In the genomic region with DNA sequence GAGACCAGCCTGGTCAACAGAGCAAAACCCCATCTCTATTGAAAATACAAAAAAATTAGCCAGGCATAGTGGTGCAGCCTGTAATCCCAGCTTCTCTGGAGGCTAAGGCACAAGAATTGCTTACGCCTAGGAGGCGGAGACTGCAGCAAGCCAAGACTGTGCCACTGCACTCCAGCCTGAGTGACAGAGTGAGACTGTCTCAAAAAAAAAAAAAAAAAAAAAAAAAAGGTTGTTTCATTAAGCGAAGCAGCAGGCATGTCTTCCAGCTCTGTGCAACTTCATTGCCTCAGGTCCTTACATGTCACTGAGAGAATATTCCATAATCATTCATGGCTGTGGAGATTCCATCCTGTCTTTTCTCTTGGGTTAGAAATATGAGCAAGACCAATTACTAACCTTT, we compare ENCODE assay signal across 23 cellular contexts.
"Had no signal": no experiment of that assay in that cellular context is flagged by ENCODE, and none has a peak within 500 bp of the region (broad histone marks: within the 10 kb centered on the region; RNA-seq: fewer than 3 reads in every experiment).

No MANE protein-coding gene starts in this region.

- H3K9me3 Mint-ChIP-seq: activated naive CD8-positive, alpha-beta T cell treated with anti-CD3 and anti-CD28 coated beads, Interleukin-2, amount 10 ng/mL, durations not matched to agents 7 days and 5 days; WTC11 had no signal

- H3K36me3 Mint-ChIP-seq: activated naive CD8-positive, alpha-beta T cell treated with anti-CD3 and anti-CD28 coated beads, Interleukin-2, amount 10 ng/mL, durations not matched to agents 7 days and 5 days; WTC11 had no signal

- H3K4me3 Mint-ChIP-seq: activated CD8-positive, alpha-beta T cell treated with anti-CD3 and anti-CD28 coated beads, Interleukin-2, amount 10 ng/mL, durations not matched to agents 7 days and 5 days; activated naive CD8-positive, alpha-beta T cell treated with anti-CD3 and anti-CD28 coated beads, Interleukin-2, amount 10 ng/mL, durations not matched to agents 7 days and 5 days; T-helper 17 cell; WTC11 had no signal

- H3K36me3 ChIP-seq: breast epithelium, SJCRH30 had no signal

- H3K27ac ChIP-seq: breast epithelium, coronary artery, RWPE1, SJCRH30 had no signal

- H3K9me3 ChIP-seq: breast epithelium, SJCRH30 had no signal

- H3K27me3 Mint-ChIP-seq: activated naive CD8-positive, alpha-beta T cell treated with anti-CD3 and anti-CD28 coated beads, Interleukin-2, amount 10 ng/mL, durations not matched to agents 7 days and 5 days; T-helper 17 cell had no signal

- H3K27ac Mint-ChIP-seq: activated CD8-positive, alpha-beta T cell treated with anti-CD3 and anti-CD28 coated beads, Interleukin-2, amount 10 ng/mL, durations not matched to agents 7 days and 5 days; activated naive CD8-positive, alpha-beta T cell treated with anti-CD3 and anti-CD28 coated beads, Interleukin-2, amount 10 ng/mL, durations not matched to agents 7 days and 5 days; WTC11 had no signal

- DNase-seq: activated CD4-positive, alpha-beta T cell treated with anti-CD3 and anti-CD28 coated beads for 48 hours; activated CD4-positive, alpha-beta T cell treated with anti-CD3 and anti-CD28 coated beads, Interleukin-2, amount 50 U/mL, for 4 hours; activated CD4-positive, CD25-positive, alpha-beta regulatory T cell treated with anti-CD3 and anti-CD28 coated beads, Interleukin-2, amount 50 U/mL, for 72 hours; activated CD8-positive, alpha-beta memory T cell treated with anti-CD3 and anti-CD28 coated beads, Interleukin-2, amount 50 U/mL, for 48 hours; activated CD8-positive, alpha-beta T cell treated with anti-CD3 and anti-CD28 coated beads, Interleukin-2, amount 10 ng/mL, durations not matched to agents 7 days and 5 days; activated naive CD4-positive, alpha-beta T cell treated with anti-CD3 and anti-CD28 coated beads, Interleukin-2, amount 50 U/mL, for 16 hours; activated naive CD8-positive, alpha-beta T cell treated with anti-CD3 and anti-CD28 coated beads, Interleukin-2, amount 10 ng/mL, durations not matched to agents 7 days and 5 days; activated T-cell treated with anti-CD3 and anti-CD28 coated beads, Interleukin-2, amount 50 U/mL, for 1 hour; aorta; central memory CD4-positive, alpha-beta T cell; NCI-H1092; NCI-H1417; NCI-H1930; NCI-H774; NK-92 treated with Interleukin-12 subunit alpha and Interleukin-12 subunit beta, amount 100 ng/mL, for 24 hours; Right ventricle myocardium superior; SJCRH30; T-helper 17 cell; T-helper 9 cell had no signal
